1 cellular context compared by ENCODE assay signal in the genomic region with DNA sequence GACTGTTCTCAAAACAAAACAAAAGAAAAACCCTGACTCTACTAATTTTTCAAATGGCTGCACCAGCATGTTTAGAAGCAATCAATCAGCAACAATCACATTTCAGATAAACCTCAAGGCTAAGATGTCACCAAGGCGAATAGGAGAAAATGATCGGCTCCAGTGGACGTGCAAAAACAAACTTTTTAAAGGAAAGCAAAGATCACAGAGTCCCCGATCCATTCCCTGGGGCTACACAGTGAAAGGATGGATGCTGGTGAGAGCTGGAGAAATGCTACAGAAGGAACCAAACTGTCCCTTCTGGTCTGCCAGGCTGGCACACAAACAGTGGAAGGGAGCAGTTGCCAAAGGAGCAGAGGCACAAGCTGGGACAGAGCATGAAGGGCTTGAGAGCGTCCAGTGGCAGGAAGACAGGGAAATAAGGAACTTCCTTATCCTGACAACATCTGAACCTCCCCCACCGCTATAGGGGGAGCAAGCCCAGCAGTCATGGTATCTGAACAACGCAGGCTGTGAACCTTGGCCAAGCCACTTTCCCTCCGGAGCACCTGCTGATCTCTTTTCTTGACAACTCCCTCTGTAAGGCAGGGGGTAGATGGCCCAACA.
A peak's percentile ranks its signal among the peaks of the same experiment; 100 is the strongest.
TF ChIP-seq lines count a peak whose summit lies in the region.

No MANE protein-coding gene starts in this region.

TF ChIP-seq in K562, 482 proteins besides CTCF, POLR2A, EP300 and RAD21 (continued from another document and continues in another):
- TF ChIP-seq, protein P1, sequence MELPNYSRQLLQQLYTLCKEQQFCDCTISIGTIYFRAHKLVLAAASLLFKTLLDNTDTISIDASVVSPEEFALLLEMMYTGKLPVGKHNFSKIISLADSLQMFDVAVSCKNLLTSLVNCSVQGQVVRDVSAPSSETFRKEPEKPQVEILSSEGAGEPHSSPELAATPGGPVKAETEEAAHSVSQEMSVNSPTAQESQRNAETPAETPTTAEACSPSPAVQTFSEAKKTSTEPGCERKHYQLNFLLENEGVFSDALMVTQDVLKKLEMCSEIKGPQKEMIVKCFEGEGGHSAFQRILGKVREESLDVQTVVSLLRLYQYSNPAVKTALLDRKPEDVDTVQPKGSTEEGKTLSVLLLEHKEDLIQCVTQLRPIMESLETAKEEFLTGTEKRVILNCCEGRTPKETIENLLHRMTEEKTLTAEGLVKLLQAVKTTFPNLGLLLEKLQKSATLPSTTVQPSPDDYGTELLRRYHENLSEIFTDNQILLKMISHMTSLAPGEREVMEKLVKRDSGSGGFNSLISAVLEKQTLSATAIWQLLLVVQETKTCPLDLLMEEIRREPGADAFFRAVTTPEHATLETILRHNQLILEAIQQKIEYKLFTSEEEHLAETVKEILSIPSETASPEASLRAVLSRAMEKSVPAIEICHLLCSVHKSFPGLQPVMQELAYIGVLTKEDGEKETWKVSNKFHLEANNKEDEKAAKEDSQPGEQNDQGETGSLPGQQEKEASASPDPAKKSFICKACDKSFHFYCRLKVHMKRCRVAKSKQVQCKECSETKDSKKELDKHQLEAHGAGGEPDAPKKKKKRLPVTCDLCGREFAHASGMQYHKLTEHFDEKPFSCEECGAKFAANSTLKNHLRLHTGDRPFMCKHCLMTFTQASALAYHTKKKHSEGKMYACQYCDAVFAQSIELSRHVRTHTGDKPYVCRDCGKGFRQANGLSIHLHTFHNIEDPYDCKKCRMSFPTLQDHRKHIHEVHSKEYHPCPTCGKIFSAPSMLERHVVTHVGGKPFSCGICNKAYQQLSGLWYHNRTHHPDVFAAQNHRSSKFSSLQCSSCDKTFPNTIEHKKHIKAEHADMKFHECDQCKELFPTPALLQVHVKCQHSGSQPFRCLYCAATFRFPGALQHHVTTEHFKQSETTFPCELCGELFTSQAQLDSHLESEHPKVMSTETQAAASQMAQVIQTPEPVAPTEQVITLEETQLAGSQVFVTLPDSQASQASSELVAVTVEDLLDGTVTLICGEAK (IDR thresholded peaks at IDR 0.05) = peak; percentile 39
- TF ChIP-seq, protein P1 (CRISPR knock-in tag; IDR thresholded peaks at IDR 0.05) = no peak
- TF ChIP-seq BACH1 (tag; IDR thresholded peaks at IDR 0.05) = no peak
- TF ChIP-seq CXXC5 (CRISPR knock-in tag; IDR thresholded peaks at IDR 0.05) = peak; percentile 95
- TF ChIP-seq BCOR (IDR thresholded peaks at IDR 0.05) = peak; percentile 82
- peak; percentile 64; the same call in 1 of the 2 replicates for TF ChIP-seq ZKSCAN1 (IDR thresholded peaks at IDR 0.05; ENCODE audit: low read depth, low read length)
- TF ChIP-seq, protein P2, sequence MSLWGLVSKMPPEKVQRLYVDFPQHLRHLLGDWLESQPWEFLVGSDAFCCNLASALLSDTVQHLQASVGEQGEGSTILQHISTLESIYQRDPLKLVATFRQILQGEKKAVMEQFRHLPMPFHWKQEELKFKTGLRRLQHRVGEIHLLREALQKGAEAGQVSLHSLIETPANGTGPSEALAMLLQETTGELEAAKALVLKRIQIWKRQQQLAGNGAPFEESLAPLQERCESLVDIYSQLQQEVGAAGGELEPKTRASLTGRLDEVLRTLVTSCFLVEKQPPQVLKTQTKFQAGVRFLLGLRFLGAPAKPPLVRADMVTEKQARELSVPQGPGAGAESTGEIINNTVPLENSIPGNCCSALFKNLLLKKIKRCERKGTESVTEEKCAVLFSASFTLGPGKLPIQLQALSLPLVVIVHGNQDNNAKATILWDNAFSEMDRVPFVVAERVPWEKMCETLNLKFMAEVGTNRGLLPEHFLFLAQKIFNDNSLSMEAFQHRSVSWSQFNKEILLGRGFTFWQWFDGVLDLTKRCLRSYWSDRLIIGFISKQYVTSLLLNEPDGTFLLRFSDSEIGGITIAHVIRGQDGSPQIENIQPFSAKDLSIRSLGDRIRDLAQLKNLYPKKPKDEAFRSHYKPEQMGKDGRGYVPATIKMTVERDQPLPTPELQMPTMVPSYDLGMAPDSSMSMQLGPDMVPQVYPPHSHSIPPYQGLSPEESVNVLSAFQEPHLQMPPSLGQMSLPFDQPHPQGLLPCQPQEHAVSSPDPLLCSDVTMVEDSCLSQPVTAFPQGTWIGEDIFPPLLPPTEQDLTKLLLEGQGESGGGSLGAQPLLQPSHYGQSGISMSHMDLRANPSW (CRISPR knock-in tag; IDR thresholded peaks at IDR 0.05) = no peak
- TF ChIP-seq ZNF766 (CRISPR knock-in tag; conservative IDR thresholded peaks at IDR 0.05) = peak; percentile 95
- TF ChIP-seq CC2D1A (IDR thresholded peaks at IDR 0.05) = peak; percentile 98
- TF ChIP-seq, protein P3, sequence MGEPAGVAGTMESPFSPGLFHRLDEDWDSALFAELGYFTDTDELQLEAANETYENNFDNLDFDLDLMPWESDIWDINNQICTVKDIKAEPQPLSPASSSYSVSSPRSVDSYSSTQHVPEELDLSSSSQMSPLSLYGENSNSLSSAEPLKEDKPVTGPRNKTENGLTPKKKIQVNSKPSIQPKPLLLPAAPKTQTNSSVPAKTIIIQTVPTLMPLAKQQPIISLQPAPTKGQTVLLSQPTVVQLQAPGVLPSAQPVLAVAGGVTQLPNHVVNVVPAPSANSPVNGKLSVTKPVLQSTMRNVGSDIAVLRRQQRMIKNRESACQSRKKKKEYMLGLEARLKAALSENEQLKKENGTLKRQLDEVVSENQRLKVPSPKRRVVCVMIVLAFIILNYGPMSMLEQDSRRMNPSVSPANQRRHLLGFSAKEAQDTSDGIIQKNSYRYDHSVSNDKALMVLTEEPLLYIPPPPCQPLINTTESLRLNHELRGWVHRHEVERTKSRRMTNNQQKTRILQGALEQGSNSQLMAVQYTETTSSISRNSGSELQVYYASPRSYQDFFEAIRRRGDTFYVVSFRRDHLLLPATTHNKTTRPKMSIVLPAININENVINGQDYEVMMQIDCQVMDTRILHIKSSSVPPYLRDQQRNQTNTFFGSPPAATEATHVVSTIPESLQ (CRISPR knock-in tag; IDR thresholded peaks at IDR 0.05) = 0 out of 2 replicates have a peak, but pooled peaks have one; percentile 65
- TF ChIP-seq SRSF1 (IDR thresholded peaks at IDR 0.05; ENCODE audit: low read depth, low read length) = no peak
- peak; percentile 95 to 96 for TF ChIP-seq KDM1A (IDR thresholded peaks at IDR 0.05)
- peak; percentile 91 for TF ChIP-seq RUNX1 (IDR thresholded peaks at IDR 0.05; ENCODE audit: low read depth)
- peak; percentile 99 for TF ChIP-seq SMARCE1 (IDR thresholded peaks at IDR 0.05)
- peak; percentile 78; the same call in 1 of the 2 replicates for TF ChIP-seq SPI1 (IDR thresholded peaks at IDR 0.05; ENCODE audit: borderline replicate concordance, low read depth, low read length)
- peak; percentile 95 for TF ChIP-seq NFIC (IDR thresholded peaks at IDR 0.05)
- no peak for TF ChIP-seq ZNF696 (CRISPR knock-in tag; conservative IDR thresholded peaks at IDR 0.05)
- TF ChIP-seq, protein P4, sequence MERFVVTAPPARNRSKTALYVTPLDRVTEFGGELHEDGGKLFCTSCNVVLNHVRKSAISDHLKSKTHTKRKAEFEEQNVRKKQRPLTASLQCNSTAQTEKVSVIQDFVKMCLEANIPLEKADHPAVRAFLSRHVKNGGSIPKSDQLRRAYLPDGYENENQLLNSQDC (CRISPR knock-in tag; IDR thresholded peaks at IDR 0.05) = no peak
- peak; percentile 40; the same call in 1 of the 2 replicates for TF ChIP-seq FOXP1 (CRISPR knock-in tag; IDR thresholded peaks at IDR 0.05)
- 0 out of 2 replicates have a peak, but pooled peaks have one; percentile 72 for TF ChIP-seq PYGO2 (tag; IDR thresholded peaks at IDR 0.05)
- 0 out of 2 replicates have a peak, but pooled peaks have one; percentile 21 for TF ChIP-seq DIDO1 (tag; IDR thresholded peaks at IDR 0.05; ENCODE audit: low read depth)
- TF ChIP-seq, protein P5, sequence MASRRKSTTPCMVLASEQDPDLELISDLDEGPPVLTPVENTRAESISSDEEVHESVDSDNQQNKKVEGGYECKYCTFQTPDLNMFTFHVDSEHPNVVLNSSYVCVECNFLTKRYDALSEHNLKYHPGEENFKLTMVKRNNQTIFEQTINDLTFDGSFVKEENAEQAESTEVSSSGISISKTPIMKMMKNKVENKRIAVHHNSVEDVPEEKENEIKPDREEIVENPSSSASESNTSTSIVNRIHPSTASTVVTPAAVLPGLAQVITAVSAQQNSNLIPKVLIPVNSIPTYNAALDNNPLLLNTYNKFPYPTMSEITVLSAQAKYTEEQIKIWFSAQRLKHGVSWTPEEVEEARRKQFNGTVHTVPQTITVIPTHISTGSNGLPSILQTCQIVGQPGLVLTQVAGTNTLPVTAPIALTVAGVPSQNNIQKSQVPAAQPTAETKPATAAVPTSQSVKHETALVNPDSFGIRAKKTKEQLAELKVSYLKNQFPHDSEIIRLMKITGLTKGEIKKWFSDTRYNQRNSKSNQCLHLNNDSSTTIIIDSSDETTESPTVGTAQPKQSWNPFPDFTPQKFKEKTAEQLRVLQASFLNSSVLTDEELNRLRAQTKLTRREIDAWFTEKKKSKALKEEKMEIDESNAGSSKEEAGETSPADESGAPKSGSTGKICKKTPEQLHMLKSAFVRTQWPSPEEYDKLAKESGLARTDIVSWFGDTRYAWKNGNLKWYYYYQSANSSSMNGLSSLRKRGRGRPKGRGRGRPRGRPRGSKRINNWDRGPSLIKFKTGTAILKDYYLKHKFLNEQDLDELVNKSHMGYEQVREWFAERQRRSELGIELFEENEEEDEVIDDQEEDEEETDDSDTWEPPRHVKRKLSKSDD (conservative IDR thresholded peaks at IDR 0.05; ENCODE audit: low read length) = 0 out of 2 replicates have a peak, but pooled peaks have one; percentile 73
- TF ChIP-seq YY1 (IDR thresholded peaks at IDR 0.05; ENCODE audit: borderline replicate concordance in 1 of 3, control insufficient read depth in 1 of 3, extremely low read depth in 1 of 3, insufficient read depth in 3 of 3, insufficient read length in 1 of 3, insufficient replicate concordance in 2 of 3, low read depth in 1 of 3, low read length in 2 of 3) = peak in 2 of 3 experiments; percentile 36 to 46
- TF ChIP-seq MAZ (CRISPR knock-in tag; conservative IDR thresholded peaks at IDR 0.05 in 1 of 2, IDR thresholded peaks at IDR 0.05 in 1 of 2) = peak in 1 of 2 experiments; percentile 92
- TF ChIP-seq, protein P6, sequence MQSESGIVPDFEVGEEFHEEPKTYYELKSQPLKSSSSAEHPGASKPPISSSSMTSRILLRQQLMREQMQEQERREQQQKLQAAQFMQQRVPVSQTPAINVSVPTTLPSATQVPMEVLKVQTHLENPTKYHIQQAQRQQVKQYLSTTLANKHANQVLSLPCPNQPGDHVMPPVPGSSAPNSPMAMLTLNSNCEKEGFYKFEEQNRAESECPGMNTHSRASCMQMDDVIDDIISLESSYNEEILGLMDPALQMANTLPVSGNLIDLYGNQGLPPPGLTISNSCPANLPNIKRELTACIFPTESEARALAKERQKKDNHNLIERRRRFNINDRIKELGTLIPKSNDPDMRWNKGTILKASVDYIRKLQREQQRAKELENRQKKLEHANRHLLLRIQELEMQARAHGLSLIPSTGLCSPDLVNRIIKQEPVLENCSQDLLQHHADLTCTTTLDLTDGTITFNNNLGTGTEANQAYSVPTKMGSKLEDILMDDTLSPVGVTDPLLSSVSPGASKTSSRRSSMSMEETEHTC (IDR thresholded peaks at IDR 0.05) = peak; percentile 85
- peak; percentile 97 for TF ChIP-seq NCOR1 (IDR thresholded peaks at IDR 0.05)
- 0 out of 2 replicates have a peak, but pooled peaks have one; percentile 33 for TF ChIP-seq ZNF57 (CRISPR knock-in tag; IDR thresholded peaks at IDR 0.05)
- TF ChIP-seq ZNF212 (CRISPR knock-in tag; IDR thresholded peaks at IDR 0.05) = no peak
- peak; percentile 65; the same call in 1 of the 2 replicates for TF ChIP-seq MXI1 (IDR thresholded peaks at IDR 0.05; ENCODE audit: low read depth, low read length)
- TF ChIP-seq, protein P7, sequence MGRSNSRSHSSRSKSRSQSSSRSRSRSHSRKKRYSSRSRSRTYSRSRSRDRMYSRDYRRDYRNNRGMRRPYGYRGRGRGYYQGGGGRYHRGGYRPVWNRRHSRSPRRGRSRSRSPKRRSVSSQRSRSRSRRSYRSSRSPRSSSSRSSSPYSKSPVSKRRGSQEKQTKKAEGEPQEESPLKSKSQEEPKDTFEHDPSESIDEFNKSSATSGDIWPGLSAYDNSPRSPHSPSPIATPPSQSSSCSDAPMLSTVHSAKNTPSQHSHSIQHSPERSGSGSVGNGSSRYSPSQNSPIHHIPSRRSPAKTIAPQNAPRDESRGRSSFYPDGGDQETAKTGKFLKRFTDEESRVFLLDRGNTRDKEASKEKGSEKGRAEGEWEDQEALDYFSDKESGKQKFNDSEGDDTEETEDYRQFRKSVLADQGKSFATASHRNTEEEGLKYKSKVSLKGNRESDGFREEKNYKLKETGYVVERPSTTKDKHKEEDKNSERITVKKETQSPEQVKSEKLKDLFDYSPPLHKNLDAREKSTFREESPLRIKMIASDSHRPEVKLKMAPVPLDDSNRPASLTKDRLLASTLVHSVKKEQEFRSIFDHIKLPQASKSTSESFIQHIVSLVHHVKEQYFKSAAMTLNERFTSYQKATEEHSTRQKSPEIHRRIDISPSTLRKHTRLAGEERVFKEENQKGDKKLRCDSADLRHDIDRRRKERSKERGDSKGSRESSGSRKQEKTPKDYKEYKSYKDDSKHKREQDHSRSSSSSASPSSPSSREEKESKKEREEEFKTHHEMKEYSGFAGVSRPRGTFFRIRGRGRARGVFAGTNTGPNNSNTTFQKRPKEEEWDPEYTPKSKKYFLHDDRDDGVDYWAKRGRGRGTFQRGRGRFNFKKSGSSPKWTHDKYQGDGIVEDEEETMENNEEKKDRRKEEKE (IDR thresholded peaks at IDR 0.05; ENCODE audit: borderline replicate concordance in 1 of 2, control insufficient read depth in 1 of 2, low read depth in 2 of 2, low read length in 1 of 2) = 0 out of 4 replicates have a peak, but pooled peaks of 1 of the 2 experiments have one; percentile 82
- peak; percentile 94 for TF ChIP-seq ETV5 (CRISPR knock-in tag; IDR thresholded peaks at IDR 0.05; ENCODE audit: low read depth)
- TF ChIP-seq DMBX1 (CRISPR knock-in tag; IDR thresholded peaks at IDR 0.05; ENCODE audit: borderline replicate concordance) = peak; percentile 96
- TF ChIP-seq HEY1 (CRISPR knock-in tag; IDR thresholded peaks at IDR 0.05; ENCODE audit: borderline replicate concordance) = peak; percentile 80; the same call in 1 of the 2 replicates
- TF ChIP-seq ZSCAN29 (IDR thresholded peaks at IDR 0.05) = no peak
